ENCODE assay signal across 31 cellular contexts in the genomic region with DNA sequence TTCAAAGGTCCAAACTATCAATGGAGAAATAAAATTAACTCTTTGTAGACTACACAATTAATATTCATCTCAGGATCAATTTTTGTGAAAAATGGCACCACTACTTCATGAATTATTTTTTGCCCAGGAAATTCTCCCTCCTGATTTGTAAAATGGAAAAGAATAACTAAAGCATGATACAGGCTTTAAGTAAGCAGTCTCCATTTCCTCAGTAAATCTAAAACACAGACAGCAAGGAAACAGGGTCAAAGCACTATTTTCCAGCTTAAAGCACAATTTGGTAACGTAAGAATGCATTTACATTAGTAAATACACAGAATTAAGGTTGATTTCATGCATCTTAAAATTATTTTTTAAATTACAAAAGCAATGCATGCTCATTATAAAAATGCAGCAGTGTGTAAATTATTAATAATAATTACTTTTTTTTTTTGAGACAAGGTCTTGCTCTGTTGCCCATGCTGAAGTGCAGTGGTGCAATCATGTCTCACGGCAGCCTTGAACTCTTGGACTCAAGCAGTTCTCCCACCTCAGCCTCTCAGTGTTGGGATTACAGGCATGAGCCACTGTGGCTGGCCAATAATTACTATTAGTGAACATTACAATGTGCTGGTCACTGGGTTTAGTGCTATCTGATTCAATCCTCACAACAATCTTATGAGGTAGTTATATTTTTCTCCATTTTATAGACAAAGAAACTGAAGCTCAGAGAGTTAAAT.
"Had no signal": no experiment of that assay in that cellular context is flagged by ENCODE, and none has a peak within 500 bp of the region (broad histone marks: within the 10 kb centered on the region; RNA-seq: fewer than 3 reads in every experiment).

No MANE protein-coding gene starts in this region.

- ATAC-seq: heart right ventricle; left cardiac atrium; left lung; lower lobe of right lung; natural killer cell treated with Interleukin-12 subunit alpha and Interleukin-12 subunit beta and Interleukin-15 and Interleukin-18, amount 100 ng/mL, for 72 hours; pancreas; right cardiac atrium; stimulated activated naive B cell treated with anti-CD40 and anti-IgM and Interleukin-4, amounts not matched to agents 10 μg/mL and 1 μg/mL and 100 μg/mL, for 72 hours; stimulated activated naive CD8-positive, alpha-beta T cell treated with anti-CD3 and anti-CD28 coated beads, Interleukin-15, Interleukin-2, amounts not matched to agents 100 U/mL and 50 U/mL, for 24 hours; upper lobe of right lung had no signal

- H3K9me3 ChIP-seq: left lung, pancreas, prostate gland, sigmoid colon, testis, thyroid gland, transverse colon, upper lobe of right lung had no signal

- H3K79me2 ChIP-seq: hepatocyte had no signal

- H3K27ac ChIP-seq: heart right ventricle, hepatocyte, left lung, lower lobe of right lung, pancreas, prostate gland, sigmoid colon, stomach, testis, thyroid gland, transverse colon, upper lobe of right lung had no signal

- H3K4me2 ChIP-seq: hepatocyte, smooth muscle cell had no signal

- H3K27me3 Mint-ChIP-seq: naive B cell; natural killer cell treated with Interleukin-12 subunit alpha and Interleukin-12 subunit beta and Interleukin-15 and Interleukin-18, amount 100 ng/mL, for 72 hours; stimulated activated naive B cell treated with anti-CD40 and anti-IgM and Interleukin-4, amounts not matched to agents 10 μg/mL and 1 μg/mL and 100 μg/mL, for 72 hours had no signal

- H3K4me3 ChIP-seq: heart right ventricle, hepatocyte, left lung, lower lobe of right lung, pancreas, prostate gland, sigmoid colon, smooth muscle cell, stomach, testis, thyroid gland, transverse colon, upper lobe of right lung had no signal

- H3K27me3 ChIP-seq: heart right ventricle, hepatocyte, left lung, pancreas, sigmoid colon, stomach, testis, thyroid gland, transverse colon, upper lobe of right lung had no signal

- H3K36me3 Mint-ChIP-seq: mesothelial cell of epicardium; naive B cell; natural killer cell treated with Interleukin-12 subunit alpha and Interleukin-12 subunit beta and Interleukin-15 and Interleukin-18, amount 100 ng/mL, for 72 hours; stimulated activated naive B cell treated with anti-CD40 and anti-IgM and Interleukin-4, amounts not matched to agents 10 μg/mL and 1 μg/mL and 100 μg/mL, for 72 hours had no signal

- H3K4me1 ChIP-seq: pancreas, prostate gland had no signal

- DNase-seq: heart right ventricle; kidney glomerular epithelial cell; left cardiac atrium; left lung; lower lobe of right lung; mesendoderm; naive B cell; nucleus accumbens; pancreas; retina; right cardiac atrium; sigmoid colon; stimulated activated CD4-positive, alpha-beta T cell treated with anti-CD3 and anti-CD28 coated beads, Interleukin-1b, Interleukin-23, amount 100 ng/mL, for 48 hours; stimulated activated CD4-positive, alpha-beta T cell treated with anti-CD3 and anti-CD28 coated beads, Interleukin-2, amount 100 ng/mL, for 48 hours; stimulated activated CD4-positive, alpha-beta T cell treated with anti-CD3 and anti-CD28 coated beads, Interleukin-4, amount 100 ng/mL, for 4 hours; stimulated activated CD8-positive, alpha-beta memory T cell treated with anti-CD3 and anti-CD28 coated beads, Interleukin-4, amount 100 ng/mL, for 48 hours; stimulated activated naive B cell treated with anti-CD40 and anti-IgM and Interleukin-4, amounts not matched to agents 10 μg/mL and 1 μg/mL and 100 μg/mL, for 72 hours; stimulated activated naive CD8-positive, alpha-beta T cell treated with anti-CD3 and anti-CD28 coated beads, Interleukin-15, Interleukin-2, amounts not matched to agents 100 U/mL and 50 U/mL, for 24 hours; stomach; testis; thyroid gland; transverse colon; upper lobe of right lung had no signal

- FAIRE-seq: keratinocyte, pancreas, urothelium cell line had no signal

- H2AFZ ChIP-seq: hepatocyte had no signal

- H3K36me3 ChIP-seq: heart right ventricle, left lung, lower lobe of right lung, pancreas, prostate gland, sigmoid colon, stomach, thyroid gland, transverse colon, upper lobe of right lung had no signal

- H3K4me3 Mint-ChIP-seq: mesothelial cell of epicardium; naive B cell; natural killer cell treated with Interleukin-12 subunit alpha and Interleukin-12 subunit beta and Interleukin-15 and Interleukin-18, amount 100 ng/mL, for 72 hours; neural crest cell; stimulated activated naive B cell treated with anti-CD40 and anti-IgM and Interleukin-4, amounts not matched to agents 10 μg/mL and 1 μg/mL and 100 μg/mL, for 72 hours had no signal

- H3K9me3 Mint-ChIP-seq: naive B cell; natural killer cell treated with Interleukin-12 subunit alpha and Interleukin-12 subunit beta and Interleukin-15 and Interleukin-18, amount 100 ng/mL, for 72 hours; neural crest cell had no signal

- H3K27ac Mint-ChIP-seq: mesothelial cell of epicardium; naive B cell; stimulated activated naive B cell treated with anti-CD40 and anti-IgM and Interleukin-4, amounts not matched to agents 10 μg/mL and 1 μg/mL and 100 μg/mL, for 72 hours had no signal
